In the genomic region with DNA sequence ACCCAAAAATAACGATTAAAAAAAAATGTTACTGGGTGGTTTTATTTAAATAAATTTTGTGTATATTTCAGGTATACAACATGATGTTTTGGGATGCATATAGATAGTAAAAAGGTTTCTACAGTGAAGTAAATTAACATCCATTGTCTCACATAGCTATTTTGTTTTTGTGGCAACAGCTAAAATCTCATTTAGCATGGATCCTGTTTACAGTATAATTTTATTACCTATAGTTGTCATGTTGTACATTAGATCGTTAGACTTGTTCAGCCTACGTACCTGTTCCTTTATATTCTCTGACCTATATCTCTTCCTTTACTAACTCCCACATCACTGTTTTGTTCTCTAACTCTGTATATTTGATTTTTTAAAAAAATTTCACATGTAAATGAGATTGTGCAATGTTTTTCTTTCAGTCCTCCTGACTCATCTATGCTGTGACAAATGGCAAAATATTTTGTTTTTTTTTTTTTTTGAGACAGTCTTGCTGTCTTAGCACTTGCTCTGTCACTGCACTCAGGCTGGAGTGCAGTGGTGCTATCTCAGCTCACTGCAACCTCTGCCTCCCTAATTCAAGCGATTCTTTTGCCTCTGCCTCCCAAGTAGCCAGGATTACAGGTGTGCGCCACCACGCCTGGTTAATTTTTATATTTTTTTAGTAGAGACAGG, we compare ENCODE assay signal across 16 cellular contexts. TPM values are rescaled to one million over a fixed set of nuclear protein-coding genes. Genes with fewer than 3 reads are reported as not detected.
DNase-seq lines count a peak whose midpoint lies in the region; ATAC-seq and TF ChIP-seq lines count a peak whose summit lies in the region.
"Had no signal": no experiment of that assay in that cellular context is flagged by ENCODE, and none has a peak within 500 bp of the region (broad histone marks: within the 10 kb centered on the region; RNA-seq: fewer than 3 reads in every experiment).

No MANE protein-coding gene starts in this region.

- no peak for ATAC-seq in activated CD8-positive, alpha-beta memory T cell treated with anti-CD3 and anti-CD28 coated beads, Interleukin-2, amount 10 ng/mL, durations not matched to agents 7 days and 5 days
- no peak for ATAC-seq in Panc1
- ATAC-seq in stimulated activated effector memory CD8-positive, alpha-beta T cell treated with anti-CD3 and anti-CD28 coated beads, Interleukin-12 subunit alpha, Interleukin-12 subunit beta, amount 100 ng/mL, for 72 hours, result no peak
- no peak for ATAC-seq in right cardiac atrium
- ATAC-seq: left colon had no signal

- CTCF ChIA-PET in activated CD8-positive, alpha-beta memory T cell treated with anti-CD3 and anti-CD28 coated beads, Interleukin-2, amount 10 ng/mL, durations not matched to agents 7 days and 5 days (lab: Charles Lee), result interaction anchor here (1.6 kb wide), 1 partner anchor 428 kb away, joined by 5 read pairs; no protein-coding TSS in a partner anchor
- CTCF ChIA-PET in Panc1 (lab: Charles Lee), result no interaction called here

- DNase-seq in activated CD8-positive, alpha-beta memory T cell treated with anti-CD3 and anti-CD28 coated beads, Interleukin-2, amount 10 ng/mL, durations not matched to agents 7 days and 5 days, result no peak
- DNase-seq in activated CD8-positive, alpha-beta memory T cell treated with anti-CD3 and anti-CD28 coated beads, Interleukin-2, amount 50 U/mL, for 48 hours, result no peak
- DNase-seq in Panc1 (ENCODE audit: low read depth, low spot score) (no peak), epithelial cell of esophagus (ENCODE audit: low read depth) (peak; percentile 55), right cardiac atrium (no peak)
- no peak for DNase-seq in stimulated activated effector memory CD8-positive, alpha-beta T cell treated with anti-CD3 and anti-CD28 coated beads, Interleukin-12 subunit alpha, Interleukin-12 subunit beta, amount 100 ng/mL, for 72 hours (ENCODE audit: low spot score in 2 of 2)
- no peak for DNase-seq in stimulated activated naive CD4-positive, alpha-beta T cell treated with Interleukin-2 at 50 U/mL for 16 hours (lab: John Stamatoyannopoulos, UW)
- DNase-seq in stimulated activated CD4-positive, alpha-beta T cell treated with anti-CD3 and anti-CD28 coated beads, Interleukin-2, amount 100 ng/mL, for 24 hours, result no peak
- DNase-seq: brain microvascular endothelial cell, H9, left colon had no signal

- peak overlapping the region; percentile 16 for H3K27ac Mint-ChIP-seq in activated CD8-positive, alpha-beta memory T cell treated with anti-CD3 and anti-CD28 coated beads, Interleukin-2, amount 10 ng/mL, durations not matched to agents 7 days and 5 days
- H3K27ac Mint-ChIP-seq in stimulated activated effector memory CD8-positive, alpha-beta T cell treated with anti-CD3 and anti-CD28 coated beads, Interleukin-12 subunit alpha, Interleukin-12 subunit beta, amount 100 ng/mL, for 72 hours, result peak overlapping the region; percentile 11

- H3K9me3 Mint-ChIP-seq in activated CD8-positive, alpha-beta memory T cell treated with anti-CD3 and anti-CD28 coated beads, Interleukin-2, amount 10 ng/mL, durations not matched to agents 7 days and 5 days (ENCODE audit: low read depth), result no peaks in the 10 kb centered on the region
- no peaks in the 10 kb centered on the region for H3K9me3 Mint-ChIP-seq in stimulated activated effector memory CD8-positive, alpha-beta T cell treated with anti-CD3 and anti-CD28 coated beads, Interleukin-12 subunit alpha, Interleukin-12 subunit beta, amount 100 ng/mL, for 72 hours
- H3K9me3 Mint-ChIP-seq: H9 had no signal

- H3K4me3 ChIP-seq in Panc1 (ENCODE audit: low read depth in 2 of 2, low read length in 2 of 2), result no peak overlapping the region
- no peak overlapping the region for H3K4me3 ChIP-seq in epithelial cell of esophagus (ENCODE audit: low read length)
- H3K4me3 ChIP-seq in right cardiac atrium (ENCODE audit: low read length), result no peak overlapping the region
- H3K4me3 ChIP-seq: esophagus muscularis mucosa had no signal

- in situ Hi-C loops in Panc1 (cut with HindIII; ENCODE audit: low pct_unique_long_range_greater_than_20kb, low sequenced_read_pairs), result no loop called here

- no peak overlapping the region for H3K27ac ChIP-seq in Panc1 (ENCODE audit: low read length)
- no peak overlapping the region for H3K27ac ChIP-seq in right cardiac atrium (ENCODE audit: low read length)
- H3K27ac ChIP-seq: brain microvascular endothelial cell had no signal

- WGBS in right cardiac atrium, result 97% methylated on average over 6 of the region's 6 CpGs

- TSS peak; percentile 60 for BruUV-seq in Panc1 (replicated peaks; lab: Mats Ljungman, UMichigan)

- H3K36me3 Mint-ChIP-seq in activated CD8-positive, alpha-beta memory T cell treated with anti-CD3 and anti-CD28 coated beads, Interleukin-2, amount 10 ng/mL, durations not matched to agents 7 days and 5 days, result peaks cover 57% of the 10 kb centered on the region
- H3K36me3 Mint-ChIP-seq in stimulated activated effector memory CD8-positive, alpha-beta T cell treated with anti-CD3 and anti-CD28 coated beads, Interleukin-12 subunit alpha, Interleukin-12 subunit beta, amount 100 ng/mL, for 72 hours, result peaks cover 81% of the 10 kb centered on the region

- peaks cover 19% of the 10 kb centered on the region for H3K36me3 ChIP-seq in Panc1 (ENCODE audit: control insufficient read depth, insufficient read depth, low read length)

- POLR2A ChIA-PET in Panc1 (lab: Charles Lee), result interaction anchor here (0.6 to 0.7 kb wide), 2 partner anchors 10 to 19 kb away, joined by 3 to 5 read pairs; no protein-coding TSS in a partner anchor

- peak overlapping the region; percentile 9 for H3K4me3 Mint-ChIP-seq in activated CD8-positive, alpha-beta memory T cell treated with anti-CD3 and anti-CD28 coated beads, Interleukin-2, amount 10 ng/mL, durations not matched to agents 7 days and 5 days
- H3K4me3 Mint-ChIP-seq in stimulated activated effector memory CD8-positive, alpha-beta T cell treated with anti-CD3 and anti-CD28 coated beads, Interleukin-12 subunit alpha, Interleukin-12 subunit beta, amount 100 ng/mL, for 72 hours, result peak overlapping the region; percentile 36

- intact Hi-C loops in Panc1 (cut with micrococcal nuclease; ENCODE audit: unreplicated experiment), result no loop called here
- intact Hi-C loops in right cardiac atrium (cut with DNase I), result no loop called here

- peaks cover 64% of the 10 kb centered on the region for H3K4me1 Mint-ChIP-seq in activated CD8-positive, alpha-beta memory T cell treated with anti-CD3 and anti-CD28 coated beads, Interleukin-2, amount 10 ng/mL, durations not matched to agents 7 days and 5 days
- H3K4me1 Mint-ChIP-seq in stimulated activated effector memory CD8-positive, alpha-beta T cell treated with anti-CD3 and anti-CD28 coated beads, Interleukin-12 subunit alpha, Interleukin-12 subunit beta, amount 100 ng/mL, for 72 hours, result peaks cover 42% of the 10 kb centered on the region

- H3K4me1 ChIP-seq in Panc1 (ENCODE audit: control insufficient read depth, insufficient read depth, low read length), result peaks cover 2% of the 10 kb centered on the region
- H3K4me1 ChIP-seq in right cardiac atrium (ENCODE audit: control insufficient read depth, insufficient read depth, low read length), result no peaks in the 10 kb centered on the region

- H3K9me3 ChIP-seq in Panc1 (ENCODE audit: control insufficient read depth, insufficient read depth, low read depth, low read length) (no peaks in the 10 kb centered on the region), right cardiac atrium (ENCODE audit: control insufficient read depth, low read length) (no peaks in the 10 kb centered on the region)
- H3K9me3 ChIP-seq: esophagus muscularis mucosa had no signal

- TF ChIP-seq CTCF in Panc1 (IDR thresholded peaks at IDR 0.05), result no peak
- TF ChIP-seq CTCF in epithelial cell of esophagus (IDR thresholded peaks at IDR 0.05; ENCODE audit: insufficient read depth, low read depth, low read length, missing control alignments), result no peak

- peaks cover 2% of the 10 kb centered on the region for H3K27me3 Mint-ChIP-seq in activated CD8-positive, alpha-beta memory T cell treated with anti-CD3 and anti-CD28 coated beads, Interleukin-2, amount 10 ng/mL, durations not matched to agents 7 days and 5 days
- H3K27me3 Mint-ChIP-seq: progenitor cell of endocrine pancreas had no signal

- H3K27me3 ChIP-seq in Panc1 (ENCODE audit: control insufficient read depth, insufficient read depth, low read length) (no peaks in the 10 kb centered on the region), right cardiac atrium (ENCODE audit: control insufficient read depth, insufficient read depth) (no peaks in the 10 kb centered on the region)
- H3K27me3 ChIP-seq: brain microvascular endothelial cell, esophagus muscularis mucosa had no signal

RNA-seq across cellular contexts. Expression of a gene that starts 45.6 kb away (rescaled TPM):
- total RNA-seq in activated CD8-positive, alpha-beta memory T cell treated with anti-CD3 and anti-CD28 coated beads, Interleukin-2, amount 10 ng/mL, durations not matched to agents 7 days and 5 days, result 10 to 100 TPM; 21.1 to 21.2 TPM
- total RNA-seq in Panc1 (2021; ENCODE audit: unreplicated experiment) (26.7 TPM), right cardiac atrium (under 1 TPM in 3 of 4 donors, not detected in 1; 0.25 to 0.71 (median 0.49) TPM)
- 12.8 TPM for polyA plus RNA-seq in Panc1 (2012; ENCODE audit: insufficient read length)
- polyA plus RNA-seq in right cardiac atrium, result 0.25 TPM

RNA-seq across cellular contexts. Expression of a gene that starts 45.9 kb away (rescaled TPM):
- 100 to 1,000 TPM; 234 to 334 TPM for total RNA-seq in activated CD8-positive, alpha-beta memory T cell treated with anti-CD3 and anti-CD28 coated beads, Interleukin-2, amount 10 ng/mL, durations not matched to agents 7 days and 5 days
- total RNA-seq in Panc1 (2021; ENCODE audit: unreplicated experiment), result 127 TPM
- 36.1 TPM for polyA plus RNA-seq in Panc1 (2012; ENCODE audit: insufficient read length)
- total RNA-seq in right cardiac atrium, result 1 to 10 TPM; 1.5 to 3.6 (median 2.5) TPM
- polyA plus RNA-seq in right cardiac atrium, result 0.48 TPM

RNA-seq across cellular contexts. Expression of a gene that starts 55.7 kb away (rescaled TPM):
- 10 to 100 TPM; 47.5 to 54.1 TPM for total RNA-seq in activated CD8-positive, alpha-beta memory T cell treated with anti-CD3 and anti-CD28 coated beads, Interleukin-2, amount 10 ng/mL, durations not matched to agents 7 days and 5 days
- 123 TPM for total RNA-seq in Panc1 (2021; ENCODE audit: unreplicated experiment)
- polyA plus RNA-seq in Panc1 (2012; ENCODE audit: insufficient read length), result 56.0 TPM
- total RNA-seq in right cardiac atrium, result 100 to 1,000 TPM in 3 of 4 donors, 10 to 100 TPM in 1; 91.2 to 129 (median 111) TPM
- polyA plus RNA-seq in right cardiac atrium, result 44.2 TPM

RNA-seq across cellular contexts. Expression of a gene that starts 56.2 kb away (rescaled TPM):
- not detected for total RNA-seq in activated CD8-positive, alpha-beta memory T cell treated with anti-CD3 and anti-CD28 coated beads, Interleukin-2, amount 10 ng/mL, durations not matched to agents 7 days and 5 days
- total RNA-seq in Panc1 (2021; ENCODE audit: unreplicated experiment), result 0.15 TPM
- not detected for polyA plus RNA-seq in Panc1 (2012; ENCODE audit: insufficient read length)
- total RNA-seq in right cardiac atrium, result not detected
- polyA plus RNA-seq in right cardiac atrium, result not detected
- total RNA-seq: esophagus muscularis mucosa, H9, left colon, NCI-H460, progenitor cell of endocrine pancreas, SK-MEL-5, urinary bladder had no signal
- polyA plus RNA-seq: urinary bladder had no signal

Comparison
In these comparisons a context has a peak if more than half of its experiments do, and no peak if none do; other contexts are left out.
1. RNA of a gene that starts 45.6 kb away (total RNA-seq): 26.7 TPM in Panc1 (single experiment) and 21.1 to 21.2 TPM in activated CD8-positive, alpha-beta memory T cell treated with anti-CD3 and anti-CD28 coated beads, Interleukin-2, amount 10 ng/mL, durations not matched to agents 7 days and 5 days; 0.25 to 0.71 TPM in right cardiac atrium; every median in the first group is over 10 times any median in the second.
2. RNA of a gene that starts 45.9 kb away (total RNA-seq): 234 to 334 TPM in activated CD8-positive, alpha-beta memory T cell treated with anti-CD3 and anti-CD28 coated beads, Interleukin-2, amount 10 ng/mL, durations not matched to agents 7 days and 5 days and 127 TPM in Panc1 (single experiment); 1.5 to 3.6 TPM in right cardiac atrium; every median in the first group is over 10 times any median in the second.